23 cellular contexts compared by ENCODE assay signal in genomic region chr11:14376920-14377319, GRCh38. TPM values are rescaled to one million over a fixed set of nuclear protein-coding genes. Genes with fewer than 3 reads are reported as not detected.
A peak's percentile ranks its signal among the peaks of the same experiment; 100 is the strongest.
DNase-seq lines count a peak whose midpoint lies in the region; ATAC-seq, FAIRE-seq and TF ChIP-seq lines count a peak whose summit lies in the region.
"Had no signal": no experiment of that assay in that cellular context is flagged by ENCODE, and none has a peak within 500 bp of the region (broad histone marks: within the 10 kb centered on the region; RNA-seq: fewer than 3 reads in every experiment).

No MANE protein-coding gene starts in this region.

- H4K91ac ChIP-seq in H1 (replicated peaks; ENCODE audit: insufficient read length, low read length) (no peak overlapping the region), trophoblast cell (ENCODE audit: low read depth, low read length) (no peak overlapping the region)

- H2BK15ac ChIP-seq in H1 (ENCODE audit: low read length) = no peak overlapping the region

- 93% methylated on average over 2 of the region's 2 CpGs; no CpG with 5 or more reads in 1 of the 2 experiments for WGBS in H1 (ENCODE audit: extremely low coverage in 1 of 2, insufficient coverage in 1 of 2, insufficient read length in 1 of 2, insufficient replicate concordance in 2 of 2, low coverage in 1 of 2, low lambda C conversion rate in 2 of 2, missing lambda C conversion rate in 1 of 2), 2 experiments
- WGBS in trophoblast cell (ENCODE audit: extremely low coverage, insufficient coverage, insufficient read length) = no CpG with 5 or more reads among the region's 2 CpGs

- TF ChIP-seq EP300 in H1 (IDR thresholded peaks at IDR 0.05; ENCODE audit: borderline replicate concordance in 1 of 2, low read depth in 2 of 2, low read length in 2 of 2) = no peak

- H3K27me3 ChIP-seq in MG63 (no peaks in the 10 kb centered on the region), H1 (replicated peaks in 1 of 4; ENCODE audit: control insufficient read depth in 3 of 4, extremely low read depth in 1 of 4, insufficient read depth in 3 of 4, low read length in 3 of 4) (peaks cover 0 to 13% (median 0%) of the 10 kb centered on the region in 4 experiments; a peak in 3 of 7 replicates), trophoblast cell (ENCODE audit: insufficient read depth, low read length) (peaks cover 10% of the 10 kb centered on the region), dorsolateral prefrontal cortex (peaks cover 0 to 3% (median 0%) of the 10 kb centered on the region in 45 donors)
- H3K27me3 ChIP-seq: uterus had no signal

- TF ChIP-seq CTCF in H1 (IDR thresholded peaks at IDR 0.05; ENCODE audit: control extremely low read depth in 1 of 3, insufficient read depth in 1 of 3, low read depth in 1 of 3, low read length in 3 of 3) (no peak), dorsolateral prefrontal cortex (IDR thresholded peaks at IDR 0.05 in 54 of 56, conservative IDR thresholded peaks at IDR 0.05 in 2 of 56; ENCODE audit: low read depth in 1 of 56, partially characterized antibody in 56 of 56) (no peak)

- CTCF ChIA-PET in H1 (lab: Charles Lee; ENCODE audit: partially characterized antibody) = interaction anchor here (1.2 to 4.5 kb wide), 8 partner anchors 10 to 76 kb away, joined by 3 to 26 read pairs (median 4); no protein-coding TSS in a partner anchor

- H3K9ac ChIP-seq in H1 (replicated peaks in 1 of 4; ENCODE audit: extremely low read depth in 1 of 4, low read depth in 3 of 4, low read length in 3 of 4) (no peak overlapping the region), trophoblast cell (ENCODE audit: low read length) (no peak overlapping the region)
- H3K9ac ChIP-seq: parathyroid adenoma had no signal

- H3K23ac ChIP-seq in H1 (ENCODE audit: insufficient read length) (no peak overlapping the region), trophoblast cell (ENCODE audit: low read length) (no peak overlapping the region)

- H3K36me3 ChIP-seq in MG63 (no peaks in the 10 kb centered on the region), H1 (ENCODE audit: control insufficient read depth in 2 of 4, insufficient read depth in 4 of 4, low read length in 3 of 4) (no peaks in the 10 kb centered on the region), trophoblast cell (ENCODE audit: control insufficient read depth in 1 of 2, insufficient read depth in 2 of 2, low read length in 2 of 2) (no peaks in the 10 kb centered on the region)
- H3K36me3 ChIP-seq: uterus had no signal

- no peak for TF ChIP-seq POLR2A in H1 (IDR thresholded peaks at IDR 0.05; ENCODE audit: control extremely low read depth in 1 of 2, low read depth in 2 of 2, low read length in 2 of 2)

- no peak overlapping the region for H3K4ac ChIP-seq in H1 (replicated peaks; ENCODE audit: insufficient read length, low read depth, low read length)
- H3K4ac ChIP-seq in trophoblast cell (ENCODE audit: low read depth, low read length) = no peak overlapping the region

- H3K27ac ChIP-seq in H1 (ENCODE audit: low read depth, low read length) (no peak overlapping the region), trophoblast cell (ENCODE audit: low read depth, low read length) (no peak overlapping the region), dorsolateral prefrontal cortex (no peak overlapping the region)
- H3K27ac ChIP-seq: parathyroid adenoma, uterus had no signal

- H3K4me2 ChIP-seq in H1 (ENCODE audit: insufficient read depth in 1 of 2, low read depth in 2 of 2, low read length in 2 of 2) (no peak overlapping the region), trophoblast cell (ENCODE audit: low read length) (no peak overlapping the region)

- 0 out of 2 replicates have a peak overlapping the region, but pooled peaks have one; percentile 17 for H2BK20ac ChIP-seq in H1 (ENCODE audit: low read length)

- POLR2A ChIA-PET in H1 (lab: Charles Lee; ENCODE audit: partially characterized antibody) = no interaction called here

- H2BK120ac ChIP-seq in H1 (replicated peaks; ENCODE audit: low read depth, low read length) = no peak overlapping the region
- no peak overlapping the region for H2BK120ac ChIP-seq in trophoblast cell (ENCODE audit: insufficient read depth, low read length, poor library complexity)

- H2AFZ ChIP-seq in H1 (ENCODE audit: low read length) (no peak overlapping the region; the same call in 1 of the 2 replicates), trophoblast cell (ENCODE audit: insufficient read depth, low read length, poor library complexity) (no peak overlapping the region)
- H2AFZ ChIP-seq: parathyroid adenoma had no signal

- intact Hi-C loops in dorsolateral prefrontal cortex (cut with DNase I) = no loop called here

- H2AK5ac ChIP-seq in H1 (ENCODE audit: low read depth, low read length) (no peak overlapping the region), trophoblast cell (ENCODE audit: low read length) (no peak overlapping the region)

- DNase-seq in EL = peak; percentile 54
- DNase-seq in MG63 = peak; percentile 5
- DNase-seq in H1 (ENCODE audit: low read depth in 1 of 2, low spot score in 2 of 2) = no peak
- DNase-seq in trophoblast cell = peak; percentile 28 to 62
- DNase-seq in HUDEP-2 (lab: John Stamatoyannopoulos, UW; ENCODE audit: unreplicated experiment in 76 of 76) = no peak
- no peak for DNase-seq in dorsolateral prefrontal cortex
- DNase-seq in NCI-H526 treated with DMSO at 0.1 percent for 48 hours (lab: John Stamatoyannopoulos, UW) = no peak
- DNase-seq: activated CD4-positive, alpha-beta T cell treated with anti-CD3 and anti-CD28 coated beads, Interleukin-2, amount 50 U/mL, for 48 hours; activated CD4-positive, CD25-positive, alpha-beta regulatory T cell; activated gamma-delta T cell; CD4-positive, alpha-beta T cell; DMS153; left ventricle myocardium superior; NCI-H524; nephron progenitor cell; RPMI8226; substantia nigra; T-helper 9 cell; uterus had no signal

- no peaks in the 10 kb centered on the region for H4K20me1 ChIP-seq in H1 (replicated peaks in 1 of 2; ENCODE audit: control insufficient read depth in 1 of 2, insufficient read depth in 2 of 2, low read length in 2 of 2)

- no peak for TF ChIP-seq RAD21 in H1 (IDR thresholded peaks at IDR 0.05 in 1 of 2, conservative IDR thresholded peaks at IDR 0.05 in 1 of 2; ENCODE audit: low read depth in 2 of 2, low read length in 2 of 2)

- no peak overlapping the region for H3K56ac ChIP-seq in H1 (replicated peaks; ENCODE audit: insufficient read length, low read depth, low read length)

- no peak overlapping the region for H3K18ac ChIP-seq in H1 (ENCODE audit: extremely low read depth, low read length)
- no peak overlapping the region for H3K18ac ChIP-seq in trophoblast cell (ENCODE audit: low read length)

- no peaks in the 10 kb centered on the region for H3K79me2 ChIP-seq in H1 (ENCODE audit: control insufficient read depth in 1 of 2, insufficient read depth in 2 of 2, low read length in 2 of 2)
- H3K79me2 ChIP-seq in trophoblast cell (ENCODE audit: control insufficient read depth, insufficient read depth, low read length, poor library complexity) = no peaks in the 10 kb centered on the region
- H3K79me2 ChIP-seq: parathyroid adenoma had no signal

- H2BK5ac ChIP-seq in H1 (ENCODE audit: low read depth, low read length) (no peak overlapping the region), trophoblast cell (ENCODE audit: low read depth, low read length, poor library complexity) (no peak overlapping the region)

- H3K9me3 ChIP-seq in MG63 (no peaks in the 10 kb centered on the region), H1 (ENCODE audit: insufficient read depth in 2 of 2, low read depth in 1 of 2, low read length in 1 of 2) (no peaks in the 10 kb centered on the region), trophoblast cell (ENCODE audit: insufficient read depth, low read depth, low read length) (no peaks in the 10 kb centered on the region)
- H3K9me3 ChIP-seq: uterus had no signal

- no peak overlapping the region for H4K5ac ChIP-seq in H1 (ENCODE audit: insufficient read length, low read depth, low read length)

- H2BK12ac ChIP-seq in H1 (ENCODE audit: low read depth, low read length) = no peak overlapping the region
- no peak overlapping the region for H2BK12ac ChIP-seq in trophoblast cell (ENCODE audit: low read length)

- H3K79me1 ChIP-seq in H1 (ENCODE audit: low read depth, low read length) (no peaks in the 10 kb centered on the region), trophoblast cell (ENCODE audit: low read length) (no peaks in the 10 kb centered on the region)

- no peak for FAIRE-seq in H1 (lab: Jason Lieb, UNC)
- FAIRE-seq: colon, endometrium had no signal

- H4K8ac ChIP-seq in H1 (ENCODE audit: extremely low read depth, insufficient read depth, low read length) (no peak overlapping the region), trophoblast cell (ENCODE audit: low read depth, low read length) (no peak overlapping the region)

- peaks cover 4% of the 10 kb centered on the region; the same call in 1 of the 2 replicates for H3K23me2 ChIP-seq in H1 (ENCODE audit: low read depth, low read length)

- H3K4me1 ChIP-seq in H1 (replicated peaks in 1 of 4; ENCODE audit: control insufficient read depth in 3 of 4, insufficient read depth in 4 of 4, low read length in 3 of 4) (peaks cover 0 to 7% (median 4%) of the 10 kb centered on the region in 4 experiments; a peak in 4 of 7 replicates), trophoblast cell (ENCODE audit: control insufficient read depth in 1 of 2, insufficient read depth in 2 of 2, low read length in 2 of 2) (peaks cover 4 to 7% of the 10 kb centered on the region in 2 experiments)
- H3K4me1 ChIP-seq: uterus had no signal

- ATAC-seq in HG02571 (IDR thresholded peaks at IDR 0.05; ENCODE audit: unreplicated experiment) = no peak
- ATAC-seq: left ventricle myocardium superior had no signal

- H3K4me3 ChIP-seq in MG63 = no peak overlapping the region
- H3K4me3 ChIP-seq in H1 (ENCODE audit: extremely low read depth in 1 of 4, insufficient read depth in 2 of 4, low read depth in 3 of 4, low read length in 4 of 4) = no peak overlapping the region
- no peak overlapping the region for H3K4me3 ChIP-seq in trophoblast cell (ENCODE audit: low read depth, low read length)
- H3K4me3 ChIP-seq in dorsolateral prefrontal cortex = no peak overlapping the region
- H3K4me3 ChIP-seq: uterus had no signal

- no peak overlapping the region for H4K12ac ChIP-seq in trophoblast cell (ENCODE audit: low read depth, low read length)

- H3K14ac ChIP-seq in H1 (ENCODE audit: insufficient read length) (no peak overlapping the region), trophoblast cell (ENCODE audit: low read length) (no peak overlapping the region)

RNA-seq across cellular contexts. Expression of gene RRAS2, which starts 17.9 kb away (rescaled TPM):
- total RNA-seq in MG63 (2014; rRNA removed; shearing (Covaris generic); ENCODE audit: low replicate concordance) = 169 and 218 TPM in 2 replicates
- total RNA-seq in H1 (2021; fragmentation: NEBNext Ultra II Directional; extraction: Animal tissue kit (Norgen Biotek cat#: 25700)) = 220 and 234 TPM in 2 replicates
- polyA plus RNA-seq in H1 (2011; rRNA removed) = 48.5 and 72.3 TPM in 2 replicates
- 100 TPM for polyA plus RNA-seq in H1 (2011; cell fraction: cytosol; rRNA removed)
- polyA plus RNA-seq in H1 (2011; cell fraction: nucleus; rRNA removed) = 27.8 TPM
- 94.8 to 171 TPM (median 113 TPM) in 4 replicates for polyA plus RNA-seq in H1 (2012, experiment 1 of 2)
- polyA plus RNA-seq in H1 (2012, experiment 2 of 2) = 51.6 TPM
- polyA plus RNA-seq in H1 (2013, experiment 1 of 2) = 142 TPM
- polyA plus RNA-seq in H1 (2013, experiment 2 of 2) = 146 TPM
- 46.3 and 83.7 TPM in 2 replicates for polyA minus RNA-seq in H1 (2011; rRNA and poly(A)+ RNA removed)
- polyA minus RNA-seq in H1 (2011; cell fraction: cytosol; rRNA and poly(A)+ RNA removed) = 105 TPM
- polyA minus RNA-seq in H1 (2011; cell fraction: nucleus; rRNA and poly(A)+ RNA removed) = 85.4 TPM
- 51.8 and 54.1 TPM in 2 replicates for polyA plus RNA-seq in trophoblast cell (2013)
- 10 to 100 TPM in 106 of 120 experiments, 1 to 10 TPM in 14; 6.9 to 20.2 (median 12.8) TPM for total RNA-seq in dorsolateral prefrontal cortex

Comparison
In these comparisons a context has a peak if more than half of its experiments do, and no peak if none do; other contexts are left out.
1. DNase-seq: peak in EL (single experiment), MG63 (single experiment) and trophoblast cell (2 of 2); none in H1 (0 of 2), HUDEP-2 (0 of 76), dorsolateral prefrontal cortex (0 of 10) and NCI-H526 treated with DMSO at 0.1 percent for 48 hours (single experiment).